ENCODE assay signal across 24 cellular contexts in genomic region chr2:32742381-32742780, GRCh38.
"Had no signal": no experiment of that assay in that cellular context is flagged by ENCODE, and none has a peak within 500 bp of the region (broad histone marks: within the 10 kb centered on the region; RNA-seq: fewer than 3 reads in every experiment).

No MANE protein-coding gene starts in this region.

- H3K4me3 Mint-ChIP-seq: activated B cell treated with CpG ODN at 0.5 μM for 24 hours; activated CD4-positive, alpha-beta memory T cell treated with anti-CD3 and anti-CD28 coated beads for 36 hours; activated T-helper 1 cell treated with anti-CD3 and anti-CD28 coated beads, Interleukin-12 subunit alpha, Interleukin-12 subunit beta, Interleukin-2, Interleukin-4 antibody, amounts not matched to agents 30 ng/mL and 10 ng/mL and 1 ng/mL, durations not matched to agents 14 hours and 24 hours and 36 hours; neural crest cell; stimulated activated naive CD8-positive, alpha-beta T cell treated with anti-CD3 and anti-CD28 coated beads, Interleukin-15, amount 100 ng/mL, for 72 hours; T-cell had no signal

- DNase-seq: activated B cell treated with CpG ODN at 0.5 μM for 24 hours; activated CD4-positive, alpha-beta memory T cell treated with anti-CD3 and anti-CD28 coated beads for 36 hours; activated CD4-positive, alpha-beta T cell treated with anti-CD3 and anti-CD28 coated beads for 4 hours; activated gamma-delta T cell treated with Interleukin-2 at 50 U/mL for 16 hours; activated T-cell treated with anti-CD3 and anti-CD28 coated beads for 4 hours; adrenal gland; cerebellar nuclear complex; cortex of kidney; esophagus squamous epithelium; mammary epithelial cell; midbrain; retina; stimulated activated CD4-positive, alpha-beta T cell treated with anti-CD3 and anti-CD28 coated beads, Interleukin-15, amount 100 ng/mL, for 24 hours; stimulated activated CD4-positive, alpha-beta T cell treated with anti-CD3 and anti-CD28 coated beads, Interleukin-2, amount 100 ng/mL, for 48 hours; stimulated activated naive CD8-positive, alpha-beta T cell treated with anti-CD3 and anti-CD28 coated beads, Interleukin-15, amount 100 ng/mL, for 72 hours; T-cell; T-helper 9 cell had no signal

- H3K9me3 ChIP-seq: adrenal gland, breast epithelium, esophagus squamous epithelium, suprapubic skin, upper lobe of left lung had no signal

- H3K27me3 Mint-ChIP-seq: activated B cell treated with CpG ODN at 0.5 μM for 24 hours; activated CD4-positive, alpha-beta memory T cell treated with anti-CD3 and anti-CD28 coated beads for 36 hours; stimulated activated naive CD8-positive, alpha-beta T cell treated with anti-CD3 and anti-CD28 coated beads, Interleukin-15, amount 100 ng/mL, for 72 hours; T-cell had no signal

- H3K27ac Mint-ChIP-seq: activated B cell treated with CpG ODN at 0.5 μM for 24 hours; activated CD4-positive, alpha-beta memory T cell treated with anti-CD3 and anti-CD28 coated beads for 36 hours; activated naive CD4-positive, alpha-beta T cell treated with anti-CD3 and anti-CD28 coated beads, Interleukin-2, amount 50 U/mL, for 72 hours; activated T-helper 1 cell treated with anti-CD3 and anti-CD28 coated beads, Interleukin-12 subunit alpha, Interleukin-12 subunit beta, Interleukin-2, Interleukin-4 antibody, amounts not matched to agents 30 ng/mL and 10 ng/mL and 1 ng/mL, durations not matched to agents 14 hours and 24 hours and 36 hours; stimulated activated naive CD8-positive, alpha-beta T cell treated with anti-CD3 and anti-CD28 coated beads, Interleukin-15, amount 100 ng/mL, for 72 hours; T-cell had no signal

- H3K4me3 ChIP-seq: adrenal gland, breast epithelium, esophagus squamous epithelium, skin epidermis, suprapubic skin, upper lobe of left lung had no signal

- H3K9me3 Mint-ChIP-seq: activated T-helper 1 cell treated with anti-CD3 and anti-CD28 coated beads, Interleukin-12 subunit alpha, Interleukin-12 subunit beta, Interleukin-2, Interleukin-4 antibody, amounts not matched to agents 30 ng/mL and 10 ng/mL and 1 ng/mL, durations not matched to agents 14 hours and 24 hours and 36 hours had no signal

- H3K4me1 Mint-ChIP-seq: activated B cell treated with CpG ODN at 0.5 μM for 24 hours; neural crest cell; stimulated activated naive CD8-positive, alpha-beta T cell treated with anti-CD3 and anti-CD28 coated beads, Interleukin-15, amount 100 ng/mL, for 72 hours; T-cell had no signal

- H3K27ac ChIP-seq: adrenal gland, breast epithelium, esophagus squamous epithelium, skin epidermis, suprapubic skin, upper lobe of left lung had no signal

- H3K36me3 ChIP-seq: adrenal gland, breast epithelium, suprapubic skin had no signal

- ATAC-seq: activated naive CD4-positive, alpha-beta T cell treated with anti-CD3 and anti-CD28 coated beads, Interleukin-2, amount 50 U/mL, for 72 hours; stimulated activated naive CD8-positive, alpha-beta T cell treated with anti-CD3 and anti-CD28 coated beads, Interleukin-15, amount 100 ng/mL, for 72 hours; T-cell had no signal

- H3K4me1 ChIP-seq: adrenal gland, breast epithelium, esophagus squamous epithelium, upper lobe of left lung had no signal

- H3K27me3 ChIP-seq: adrenal gland, breast epithelium, esophagus squamous epithelium, suprapubic skin, upper lobe of left lung had no signal
